Comparison of ENCODE assay signal across 11 cellular contexts in genomic region chr3:177419904-177420601, GRCh38.
DNase-seq lines count a peak whose midpoint lies in the region; ATAC-seq and TF ChIP-seq lines count a peak whose summit lies in the region.
"Had no signal": no experiment of that assay in that cellular context is flagged by ENCODE, and none has a peak within 500 bp of the region (broad histone marks: within the 10 kb centered on the region; RNA-seq: fewer than 3 reads in every experiment).

No MANE protein-coding gene starts in this region.

- peak; percentile 72 for ATAC-seq in HG02588 (IDR thresholded peaks at IDR 0.05; ENCODE audit: unreplicated experiment)

- H2AFZ ChIP-seq in PC-9 = no peak overlapping the region

- H3K9me3 ChIP-seq in skeletal muscle tissue (ENCODE audit: control insufficient read depth in 3 of 3, low read length in 3 of 3) (no peaks in the 10 kb centered on the region), PC-9 (ENCODE audit: insufficient read depth, low read depth) (no peaks in the 10 kb centered on the region)

- H3K36me3 ChIP-seq in skeletal muscle tissue (ENCODE audit: control insufficient read depth in 3 of 3, insufficient read depth in 3 of 3, low read length in 3 of 3) = no peaks in the 10 kb centered on the region
- no peaks in the 10 kb centered on the region for H3K36me3 ChIP-seq in PC-9 (ENCODE audit: low read depth)

- no peak overlapping the region for H3K4me2 ChIP-seq in PC-9

- no peak overlapping the region for H3K4me3 ChIP-seq in skeletal muscle tissue (ENCODE audit: low read length in 3 of 3)
- H3K4me3 ChIP-seq in PC-9 = no peak overlapping the region

- intact Hi-C loops in PC-9 (cut with micrococcal nuclease; ENCODE audit: unreplicated experiment) = no loop called here

- H3F3A ChIP-seq in PC-9 (ENCODE audit: insufficient read depth, low read depth) = no peaks in the 10 kb centered on the region

- H3K27ac ChIP-seq in skeletal muscle tissue (ENCODE audit: low read depth, low read length) (peak overlapping the region; percentile 9), PC-9 (no peak overlapping the region)

- H3K9ac ChIP-seq in skeletal muscle tissue (ENCODE audit: low read depth in 1 of 3, low read length in 3 of 3) = no peak overlapping the region

- BruUV-seq in PC-9 (replicated peaks; lab: Mats Ljungman, UMichigan) = no TSS peak

- H3K79me2 ChIP-seq in PC-9 (ENCODE audit: low read depth) = no peaks in the 10 kb centered on the region

- peaks cover 9 to 15% (median 11%) of the 10 kb centered on the region in 3 donors for H3K4me1 ChIP-seq in skeletal muscle tissue (ENCODE audit: control insufficient read depth in 3 of 3, insufficient read depth in 3 of 3, low read length in 3 of 3)
- 0 out of 2 replicates have a peak, but pooled peaks cover 7% of the 10 kb centered on the region for H3K4me1 ChIP-seq in PC-9 (replicated peaks; ENCODE audit: insufficient read depth)

- H3K27me3 ChIP-seq in skeletal muscle tissue (ENCODE audit: control insufficient read depth in 3 of 3, insufficient read depth in 3 of 3, low read length in 3 of 3) (no peaks in the 10 kb centered on the region), PC-9 (ENCODE audit: insufficient read depth, low read depth) (no peaks in the 10 kb centered on the region)

- TF ChIP-seq CTCF in PC-9 (conservative IDR thresholded peaks at IDR 0.05) = no peak

- peak; percentile 68 for DNase-seq in activated CD8-positive, alpha-beta memory T cell treated with anti-CD3 and anti-CD28 coated beads for 24 hours
- DNase-seq in activated CD8-positive, alpha-beta memory T cell treated with anti-CD3 and anti-CD28 coated beads, Interleukin-2, amount 50 U/mL, for 4 hours = no peak
- DNase-seq in activated CD4-positive, CD25-positive, alpha-beta regulatory T cell treated with anti-CD3 and anti-CD28 coated beads, Interleukin-2, amount 50 U/mL, for 72 hours = peak; percentile 32
- DNase-seq in GF-D8 (lab: John Stamatoyannopoulos, UW) (no peak), PC-9 (no peak), NCI-H446 treated with DMSO at 0.1 percent for 48 hours (lab: John Stamatoyannopoulos, UW) (no peak)
- DNase-seq: AML-193, amygdala, H7 had no signal

- H3K9me2 ChIP-seq in PC-9 (ENCODE audit: insufficient read depth) = no peaks in the 10 kb centered on the region

- no peaks in the 10 kb centered on the region for H4K20me1 ChIP-seq in PC-9 (ENCODE audit: insufficient read depth)

- CTCF ChIA-PET in PC-9 (lab: Charles Lee) = no interaction called here

- POLR2A ChIA-PET in PC-9 (lab: Charles Lee; ENCODE audit: unreplicated experiment) = no interaction called here

Comparison
In these comparisons a context has a peak if more than half of its experiments do, and no peak if none do; other contexts are left out.
1. DNase-seq: peak in activated CD8-positive, alpha-beta memory T cell treated with anti-CD3 and anti-CD28 coated beads for 24 hours (single experiment) and activated CD4-positive, CD25-positive, alpha-beta regulatory T cell treated with anti-CD3 and anti-CD28 coated beads, Interleukin-2, amount 50 U/mL, for 72 hours (single experiment); none in activated CD8-positive, alpha-beta memory T cell treated with anti-CD3 and anti-CD28 coated beads, Interleukin-2, amount 50 U/mL, for 4 hours (single experiment), GF-D8 (single experiment), PC-9 (0 of 2) and NCI-H446 treated with DMSO at 0.1 percent for 48 hours (single experiment).